8 cellular contexts compared by ENCODE assay signal in the genomic region with DNA sequence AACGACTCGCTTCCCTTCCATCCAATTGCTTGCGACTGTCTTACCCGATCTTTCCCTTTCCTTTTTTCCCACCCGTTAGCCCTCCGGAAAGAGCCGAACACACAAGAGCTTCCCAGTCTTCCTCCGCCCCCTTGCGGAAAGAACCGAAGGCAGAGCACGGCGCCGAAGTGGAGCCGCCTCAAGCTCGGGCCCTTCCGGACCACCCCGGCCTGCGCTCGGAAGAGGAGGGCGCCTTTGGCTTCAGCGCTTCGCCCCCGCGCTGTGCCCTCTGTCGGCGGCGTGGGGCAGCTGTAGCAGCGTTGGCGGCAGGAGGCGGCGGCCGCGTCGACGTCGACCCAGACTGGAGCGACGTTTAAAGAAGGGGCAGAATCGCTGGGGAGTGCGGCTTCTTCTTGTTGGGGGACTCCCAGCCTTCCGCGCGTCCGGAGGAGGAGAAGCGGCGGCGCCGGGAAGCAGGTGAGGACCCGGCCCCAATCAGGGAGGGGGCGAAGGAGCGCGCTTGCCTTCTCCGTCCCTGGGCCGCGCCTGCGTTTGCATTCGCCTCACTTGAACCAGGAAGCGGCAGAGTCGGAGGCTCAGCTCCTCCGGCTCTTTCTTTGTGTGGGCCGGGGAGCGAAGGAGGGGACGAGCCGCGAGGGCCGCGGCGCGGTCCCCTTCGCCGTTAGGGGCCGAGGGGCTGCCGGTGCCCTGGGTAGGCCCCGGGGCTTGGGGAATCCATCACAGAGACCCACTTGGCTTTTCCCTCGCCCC. TPM values are rescaled to one million over a fixed set of nuclear protein-coding genes. Genes with fewer than 3 reads are reported as not detected.
DNase-seq lines count a peak whose midpoint lies in the region; ATAC-seq and TF ChIP-seq lines count a peak whose summit lies in the region.

A gene with protein sequence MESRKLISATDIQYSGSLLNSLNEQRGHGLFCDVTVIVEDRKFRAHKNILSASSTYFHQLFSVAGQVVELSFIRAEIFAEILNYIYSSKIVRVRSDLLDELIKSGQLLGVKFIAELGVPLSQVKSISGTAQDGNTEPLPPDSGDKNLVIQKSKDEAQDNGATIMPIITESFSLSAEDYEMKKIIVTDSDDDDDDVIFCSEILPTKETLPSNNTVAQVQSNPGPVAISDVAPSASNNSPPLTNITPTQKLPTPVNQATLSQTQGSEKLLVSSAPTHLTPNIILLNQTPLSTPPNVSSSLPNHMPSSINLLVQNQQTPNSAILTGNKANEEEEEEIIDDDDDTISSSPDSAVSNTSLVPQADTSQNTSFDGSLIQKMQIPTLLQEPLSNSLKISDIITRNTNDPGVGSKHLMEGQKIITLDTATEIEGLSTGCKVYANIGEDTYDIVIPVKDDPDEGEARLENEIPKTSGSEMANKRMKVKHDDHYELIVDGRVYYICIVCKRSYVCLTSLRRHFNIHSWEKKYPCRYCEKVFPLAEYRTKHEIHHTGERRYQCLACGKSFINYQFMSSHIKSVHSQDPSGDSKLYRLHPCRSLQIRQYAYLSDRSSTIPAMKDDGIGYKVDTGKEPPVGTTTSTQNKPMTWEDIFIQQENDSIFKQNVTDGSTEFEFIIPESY (plus strand): TSS at position 291 of the 750 bp plus-strand sequence. CDS start 2,604 bp downstream, outside the sequence.

- H2AFZ ChIP-seq in DND-41 (ENCODE audit: low read depth, low read length) (peak within 1 kb of the TSS; percentile 81), KMS-11 (ENCODE audit: low read depth) (peak within 1 kb of the TSS; percentile 74)

- H3K27me3 ChIP-seq in DND-41 (ENCODE audit: insufficient read depth, low read length, poor library complexity): no peaks in the 10 kb centered on the region
- H3K27me3 ChIP-seq in KMS-11 (ENCODE audit: insufficient read depth, low read depth): no peaks in the 10 kb centered on the region
- no peaks in the 10 kb centered on the region for H3K27me3 ChIP-seq in Peyer's patch
- no peaks in the 10 kb centered on the region for H3K27me3 ChIP-seq in muscle layer of duodenum (ENCODE audit: low read depth, low read length)

- H3K36me3 ChIP-seq in DND-41 (ENCODE audit: insufficient read depth, low read length) (peaks cover 24% of the 10 kb centered on the region), KMS-11 (ENCODE audit: insufficient read depth) (no peaks in the 10 kb centered on the region; the same call in 1 of the 2 replicates), Peyer's patch (peaks cover 0 to 16% (median 0%) of the 10 kb centered on the region in 3 donors), muscle layer of duodenum (ENCODE audit: control insufficient read depth in 1 of 2, insufficient read depth in 2 of 2, low read length in 2 of 2) (peaks cover 6 to 12% of the 10 kb centered on the region in 2 donors)

- peak; percentile 68 to 71 for TF ChIP-seq POLR2A in Peyer's patch (IDR thresholded peaks at IDR 0.05)

- H3K27ac ChIP-seq in DND-41 (ENCODE audit: low read length) (peak within 1 kb of the TSS; percentile 77), KMS-11 (peak within 1 kb of the TSS; percentile 80), Peyer's patch (peak within 1 kb of the TSS; percentile 85 to 95 (median 91)), muscle layer of duodenum (ENCODE audit: low read length) (peak within 1 kb of the TSS; percentile 74)

- no peaks in the 10 kb centered on the region for H3K9me3 ChIP-seq in DND-41 (ENCODE audit: insufficient read depth, low read length, severe bottlenecking)
- no peaks in the 10 kb centered on the region for H3K9me3 ChIP-seq in Peyer's patch
- no peaks in the 10 kb centered on the region for H3K9me3 ChIP-seq in muscle layer of duodenum (ENCODE audit: control insufficient read depth in 1 of 2, low read length in 2 of 2)

- H3K79me2 ChIP-seq in DND-41 (ENCODE audit: insufficient read depth, low read length) (peaks cover 35% of the 10 kb centered on the region), KMS-11 (ENCODE audit: insufficient read depth, low read depth) (peaks cover 23% of the 10 kb centered on the region)

- H3K4me3 ChIP-seq in DND-41 (ENCODE audit: low read depth in 1 of 2, low read length in 2 of 2) (peak within 1 kb of the TSS; percentile 55 to 82), KMS-11 (IDR thresholded peaks at IDR 0.05; ENCODE audit: insufficient read depth, low read depth, low read length) (no peak within 1 kb of the TSS), Peyer's patch (peak within 1 kb of the TSS; percentile 51 to 89 (median 70)), muscle layer of duodenum (ENCODE audit: low read depth in 1 of 2, low read length in 2 of 2) (peak within 1 kb of the TSS; percentile 70 to 84)

- DNase-seq in DND-41 (peak; percentile 92), Peyer's patch (peak; percentile 82 to 94 (median 87))
- DNase-seq in activated T-cell treated with anti-CD3 and anti-CD28 coated beads, Interleukin-2, amount 50 U/mL, for 48 hours: peak; percentile 83 to 88
- peak; percentile 63 to 81 for DNase-seq in stimulated activated CD8-positive, alpha-beta memory T cell treated with anti-CD3 and anti-CD28 coated beads, Interleukin-7, amount 100 ng/mL, for 4 hours (ENCODE audit: low read depth in 2 of 2)

- peaks cover 19% of the 10 kb centered on the region for H3K4me1 ChIP-seq in DND-41 (ENCODE audit: insufficient read depth, low read length)
- peaks cover 13% of the 10 kb centered on the region for H3K4me1 ChIP-seq in KMS-11 (ENCODE audit: low read depth, poor library complexity, severe bottlenecking)
- H3K4me1 ChIP-seq in Peyer's patch: no peaks in the 10 kb centered on the region
- H3K4me1 ChIP-seq in muscle layer of duodenum (ENCODE audit: control insufficient read depth in 1 of 2, insufficient read depth in 2 of 2, low read length in 2 of 2): peaks cover 0 to 4% of the 10 kb centered on the region in 2 donors

- TF ChIP-seq CTCF in DND-41 (IDR thresholded peaks at IDR 0.05; ENCODE audit: borderline replicate concordance, extremely low read depth, low read length, poor library complexity, severe bottlenecking) (peak; percentile 77), KMS-11 (conservative IDR thresholded peaks at IDR 0.05; ENCODE audit: low read depth, low read length) (peak; percentile 66), Peyer's patch (IDR thresholded peaks at IDR 0.05) (peak; percentile 22 to 76 (median 66))

- peak within 1 kb of the TSS; percentile 82 for H3K9ac ChIP-seq in DND-41 (ENCODE audit: low read depth, low read length)
- peak within 1 kb of the TSS; percentile 81 for H3K9ac ChIP-seq in KMS-11

- H4K20me1 ChIP-seq in DND-41 (ENCODE audit: insufficient read depth, low read length) (peaks cover 5% of the 10 kb centered on the region; the same call in 1 of the 2 replicates), KMS-11 (ENCODE audit: insufficient read depth) (no peaks in the 10 kb centered on the region)

- ATAC-seq in DND-41 (ENCODE audit: insufficient read depth, low read depth) (peak; percentile 96), GM21737 (IDR thresholded peaks at IDR 0.05; ENCODE audit: unreplicated experiment) (peak; percentile 95), esophagus mucosa (peak; percentile 99)

- H3K4me2 ChIP-seq in DND-41 (ENCODE audit: insufficient read depth, low read length) (peak within 1 kb of the TSS; percentile 74), KMS-11 (peak within 1 kb of the TSS; percentile 91)

RNA-seq across cellular contexts. Expression of the gene that starts here (rescaled TPM):
- 10 to 100 TPM in 1 of 4 donors, 1 to 10 TPM in 3; 4.9 to 13.0 (median 8.6) TPM for total RNA-seq in Peyer's patch
- total RNA-seq in esophagus mucosa: 10.0 TPM
